ENCODE assay signal across 22 cellular contexts in genomic region chr15:91751611-91752010, GRCh38.
DNase-seq lines count a peak whose midpoint lies in the region; ATAC-seq, FAIRE-seq and TF ChIP-seq lines count a peak whose summit lies in the region.
"Had no signal": no experiment of that assay in that cellular context is flagged by ENCODE, and none has a peak within 500 bp of the region (broad histone marks: within the 10 kb centered on the region; RNA-seq: fewer than 3 reads in every experiment).

No MANE protein-coding gene starts in this region.

- H3K79me2 ChIP-seq in neural progenitor cell (ENCODE audit: low read depth): no peaks in the 10 kb centered on the region

- TF ChIP-seq CTCF in bronchial epithelial cell (IDR thresholded peaks at IDR 0.05; ENCODE audit: insufficient read depth, low read length, severe bottlenecking) (no peak), omental fat pad (IDR thresholded peaks at IDR 0.05) (no peak), neural progenitor cell (IDR thresholded peaks at IDR 0.05) (no peak)

- peak; percentile 91 for FAIRE-seq in bronchial epithelial cell (lab: Jason Lieb, UNC)
- FAIRE-seq in frontal cortex (lab: Jason Lieb, UNC): no peak
- no peak for FAIRE-seq in GM19239 (lab: Jason Lieb, UNC)
- FAIRE-seq: GM18507, HTR-8/SVneo, K562 had no signal

- H3F3A ChIP-seq in neural progenitor cell (ENCODE audit: low read depth): no peaks in the 10 kb centered on the region

- H3K27ac Mint-ChIP-seq in neural progenitor cell: no peak overlapping the region
- H3K27ac Mint-ChIP-seq: CD4-positive, CD25-positive, alpha-beta regulatory T cell had no signal

- no peak overlapping the region for H2AFZ ChIP-seq in neural progenitor cell (replicated peaks)
- H2AFZ ChIP-seq: PC-9 had no signal

- no peak overlapping the region for H3K4me3 Mint-ChIP-seq in neural progenitor cell
- H3K4me3 Mint-ChIP-seq: CD4-positive, CD25-positive, alpha-beta regulatory T cell had no signal

- H3K9me3 Mint-ChIP-seq in neural progenitor cell: peaks cover 10% of the 10 kb centered on the region

- H3K4me1 ChIP-seq in neural progenitor cell: peaks cover 6% of the 10 kb centered on the region
- H3K4me1 ChIP-seq: SJSA1 had no signal

- H3K27me3 ChIP-seq in bronchial epithelial cell (ENCODE audit: control insufficient read depth, insufficient read depth, low read length) (no peaks in the 10 kb centered on the region), neural progenitor cell (no peaks in the 10 kb centered on the region)
- H3K27me3 ChIP-seq: BLaER1, SJSA1 had no signal

- H3K9me3 ChIP-seq in neural progenitor cell (ENCODE audit: low read depth): no peaks in the 10 kb centered on the region
- H3K9me3 ChIP-seq: SJSA1 had no signal

- H3K27me3 Mint-ChIP-seq in neural progenitor cell (ENCODE audit: insufficient read depth, low read depth): peaks cover 5% of the 10 kb centered on the region

- H3K36me3 Mint-ChIP-seq in neural progenitor cell: peaks cover 5% of the 10 kb centered on the region
- H3K36me3 Mint-ChIP-seq: CD4-positive, CD25-positive, alpha-beta regulatory T cell had no signal

- no peaks in the 10 kb centered on the region for H4K20me1 ChIP-seq in neural progenitor cell (ENCODE audit: low read depth)
- H4K20me1 ChIP-seq: BLaER1 had no signal

- no peak overlapping the region for H3K9ac ChIP-seq in neural progenitor cell
- H3K9ac ChIP-seq: BLaER1 had no signal

- H3K4me1 Mint-ChIP-seq in neural progenitor cell: peaks cover 18% of the 10 kb centered on the region
- H3K4me1 Mint-ChIP-seq: CD4-positive, CD25-positive, alpha-beta regulatory T cell had no signal

- H3K4me3 ChIP-seq in bronchial epithelial cell (ENCODE audit: low read depth, low read length) (no peak overlapping the region), neural progenitor cell (no peak overlapping the region)
- H3K4me3 ChIP-seq: BLaER1, K562, PC-9, SJSA1 had no signal

- ATAC-seq in omental fat pad (ENCODE audit: low FRiP score) (peak; percentile 66), GM19452 (IDR thresholded peaks at IDR 0.05; ENCODE audit: unreplicated experiment) (no peak), HG02884 (IDR thresholded peaks at IDR 0.05; ENCODE audit: unreplicated experiment) (no peak)
- ATAC-seq: K562 had no signal

- no peak overlapping the region for H3K27ac ChIP-seq in neural progenitor cell
- H3K27ac ChIP-seq: BLaER1, PC-9, SJSA1 had no signal

- H3K4me2 ChIP-seq in neural progenitor cell: no peak overlapping the region
- H3K4me2 ChIP-seq: BLaER1, PC-9 had no signal

- in situ Hi-C loops in G401 (cut with HindIII; ENCODE audit: low sequenced_read_pairs): no loop called here

- DNase-seq in G401 (ENCODE audit: low spot score): peak; percentile 30
- DNase-seq in bronchial epithelial cell (ENCODE audit: low read depth): no peak
- DNase-seq in frontal cortex (ENCODE audit: low spot score in 2 of 2): peak; percentile 8 to 10
- DNase-seq in omental fat pad (ENCODE audit: low spot score): no peak
- DNase-seq in neural progenitor cell (ENCODE audit: low spot score): no peak
- DNase-seq in GM19239 (ENCODE audit: insufficient read length, low spot score): no peak
- DNase-seq: CD4-positive, CD25-positive, alpha-beta regulatory T cell; Kasumi-1; NCI-H1105 treated with DMSO at 0.1 percent for 48 hours; NCI-H1930; NCI-H2107; NCI-H446 treated with DMSO at 0.1 percent for 48 hours; NCI-H526 treated with DMSO at 0.1 percent for 48 hours; PC-9; Right ventricle myocardium superior had no signal

- no peaks in the 10 kb centered on the region for H3K36me3 ChIP-seq in bronchial epithelial cell (ENCODE audit: control insufficient read depth, insufficient read depth, low read length)
- H3K36me3 ChIP-seq in neural progenitor cell: no peaks in the 10 kb centered on the region
- H3K36me3 ChIP-seq: BLaER1, SJSA1 had no signal

Comparison
In these comparisons a context has a peak if more than half of its experiments do, and no peak if none do; other contexts are left out.
1. DNase-seq: peak in G401 (single experiment) and frontal cortex (2 of 2); none in bronchial epithelial cell (single experiment), omental fat pad (single experiment), neural progenitor cell (single experiment) and GM19239 (single experiment).